Comparison of ENCODE assay signal across 22 cellular contexts in genomic region chr1:37663426-37664000, GRCh38. TPM values are rescaled to one million over a fixed set of nuclear protein-coding genes. Genes with fewer than 3 reads are reported as not detected.
DNase-seq lines count a peak whose midpoint lies in the region; ATAC-seq and TF ChIP-seq lines count a peak whose summit lies in the region.
"Had no signal": no experiment of that assay in that cellular context is flagged by ENCODE, and none has a peak within 500 bp of the region (broad histone marks: within the 10 kb centered on the region; RNA-seq: fewer than 3 reads in every experiment).

No MANE protein-coding gene starts in this region.

- ATAC-seq in GM23338 (peak; percentile 38), WTC11 (peak; percentile 9; the same call in 1 of the 2 replicates), GM19452 (IDR thresholded peaks at IDR 0.05; ENCODE audit: unreplicated experiment) (no peak)
- ATAC-seq in naive thymus-derived CD8-positive, alpha-beta T cell: no peak
- ATAC-seq: CD8-positive, alpha-beta T cell; Right ventricle myocardium inferior had no signal

- H3K27me3 Mint-ChIP-seq in GM23338 (ENCODE audit: insufficient read depth, low read depth, poor library complexity) (peaks cover 16% of the 10 kb centered on the region), WTC11 (ENCODE audit: low read depth) (peaks cover 11% of the 10 kb centered on the region)
- peaks cover 0 to 5% (median 3%) of the 10 kb centered on the region in 5 donors for H3K27me3 Mint-ChIP-seq in naive thymus-derived CD8-positive, alpha-beta T cell

- no peaks in the 10 kb centered on the region for H3K27me3 ChIP-seq in GM23338 (ENCODE audit: insufficient read depth)
- H3K27me3 ChIP-seq: Peyer's patch had no signal

- CTCF ChIA-PET in WTC11 (lab: Charles Lee): interaction anchor here (0.8 to 1.1 kb wide), 3 partner anchors 41 to 61 kb away, joined by 3 to 4 read pairs (median 3); no protein-coding TSS in a partner anchor

- H3K27ac Mint-ChIP-seq in GM23338 (no peak overlapping the region), WTC11 (no peak overlapping the region)
- no peak overlapping the region for H3K27ac Mint-ChIP-seq in naive thymus-derived CD8-positive, alpha-beta T cell
- H3K27ac Mint-ChIP-seq: CD8-positive, alpha-beta T cell had no signal

- H3K27ac ChIP-seq in GM23338 (ENCODE audit: low read depth): no peak overlapping the region
- H3K27ac ChIP-seq: KMS-11, Peyer's patch had no signal

- H3K4me2 ChIP-seq in GM23338: no peak overlapping the region
- H3K4me2 ChIP-seq: KMS-11, SK-N-SH had no signal

- no peaks in the 10 kb centered on the region for H3F3A ChIP-seq in GM23338 (replicated peaks; ENCODE audit: low read depth)

- no peaks in the 10 kb centered on the region for H3K36me3 ChIP-seq in GM23338 (ENCODE audit: insufficient read depth)
- H3K36me3 ChIP-seq: Peyer's patch had no signal

- peaks cover 12% of the 10 kb centered on the region; the same call in 1 of the 2 replicates for H3K4me1 ChIP-seq in GM23338 (ENCODE audit: insufficient read depth)
- H3K4me1 ChIP-seq: Peyer's patch had no signal

- H3K36me3 Mint-ChIP-seq in GM23338 (ENCODE audit: low read depth): no peaks in the 10 kb centered on the region
- no peaks in the 10 kb centered on the region for H3K36me3 Mint-ChIP-seq in WTC11
- no peaks in the 10 kb centered on the region for H3K36me3 Mint-ChIP-seq in naive thymus-derived CD8-positive, alpha-beta T cell
- H3K36me3 Mint-ChIP-seq: CD8-positive, alpha-beta T cell had no signal

- H3K4me3 Mint-ChIP-seq in GM23338 (no peak overlapping the region), WTC11 (no peak overlapping the region)
- no peak overlapping the region for H3K4me3 Mint-ChIP-seq in naive thymus-derived CD8-positive, alpha-beta T cell
- H3K4me3 Mint-ChIP-seq: CD8-positive, alpha-beta T cell had no signal

- intact Hi-C loops in posterior vena cava (cut with DNase I): loop anchor here in 1 of 2 donors (10.0 kb wide), 1 partner anchor 1081 kb away; no protein-coding TSS in a partner anchor

- peaks cover 30% of the 10 kb centered on the region for H3K4me1 Mint-ChIP-seq in GM23338
- peaks cover 16% of the 10 kb centered on the region for H3K4me1 Mint-ChIP-seq in WTC11
- H3K4me1 Mint-ChIP-seq in naive thymus-derived CD8-positive, alpha-beta T cell: no peaks in the 10 kb centered on the region

- H3K9me2 ChIP-seq in GM23338 (ENCODE audit: insufficient read depth): no peaks in the 10 kb centered on the region
- H3K9me2 ChIP-seq: SK-N-SH had no signal

- no peaks in the 10 kb centered on the region for H4K20me1 ChIP-seq in GM23338 (replicated peaks; ENCODE audit: insufficient read depth)

- TF ChIP-seq CTCF in GM23338 (conservative IDR thresholded peaks at IDR 0.05; ENCODE audit: low read depth in 2 of 2) (no peak), WTC11 (IDR thresholded peaks at IDR 0.05) (no peak)

- no peaks in the 10 kb centered on the region for H3K79me2 ChIP-seq in GM23338 (replicated peaks; ENCODE audit: insufficient read depth)

- POLR2A ChIA-PET in WTC11 (lab: Charles Lee): no interaction called here
- POLR2A ChIA-PET in naive thymus-derived CD8-positive, alpha-beta T cell (lab: Charles Lee): no interaction called here

- H2AFZ ChIP-seq in GM23338: peak overlapping the region; percentile 56

- no peak overlapping the region for H3K4me3 ChIP-seq in GM23338
- H3K4me3 ChIP-seq: Peyer's patch had no signal

- H3K9me3 Mint-ChIP-seq in GM23338: no peaks in the 10 kb centered on the region
- no peaks in the 10 kb centered on the region for H3K9me3 Mint-ChIP-seq in WTC11
- H3K9me3 Mint-ChIP-seq in naive thymus-derived CD8-positive, alpha-beta T cell: no peaks in the 10 kb centered on the region
- H3K9me3 Mint-ChIP-seq: CD8-positive, alpha-beta T cell had no signal

- DNase-seq in GM23338 (ENCODE audit: low spot score) (no peak), WTC11 (ENCODE audit: low spot score) (no peak), iPS-NIHi11 (ENCODE audit: low spot score) (peak; percentile 34), posterior vena cava (ENCODE audit: low spot score) (peak; percentile 67), DMS53 (lab: John Stamatoyannopoulos, UW) (no peak), AG20443 (ENCODE audit: low spot score) (no peak)
- no peak for DNase-seq in naive thymus-derived CD8-positive, alpha-beta T cell
- DNase-seq: ACHN; CD8-positive, alpha-beta T cell; DND-41; GF-D8; NCI-H1436 treated with DMSO at 0.1 percent for 48 hours; NCI-H2029 treated with DMSO at 0.1 percent for 48 hours; NCI-H510A; NCI-H774; Peyer's patch; SK-N-SH; T-helper 1 cell had no signal

TF ChIP-seq in GM23338, 12 proteins besides CTCF, POLR2A, EP300 and RAD21 (continues in another document):
- no peak for TF ChIP-seq EZH2 (IDR thresholded peaks at IDR 0.05; ENCODE audit: low read depth, unreplicated experiment)
- TF ChIP-seq ZNF331 (CRISPR knock-in tag; IDR thresholded peaks at IDR 0.05; ENCODE audit: low read depth): no peak
- no peak for TF ChIP-seq NANOG (IDR thresholded peaks at IDR 0.05; ENCODE audit: borderline replicate concordance)
- no peak for TF ChIP-seq JUNB (IDR thresholded peaks at IDR 0.05; ENCODE audit: unreplicated experiment)
- TF ChIP-seq POLR2AphosphoS5 (IDR thresholded peaks at IDR 0.05; ENCODE audit: low read depth): no peak
- TF ChIP-seq STAT1 (IDR thresholded peaks at IDR 0.05; ENCODE audit: unreplicated experiment): no peak
- TF ChIP-seq EZH2phosphoT487 (IDR thresholded peaks at IDR 0.05; ENCODE audit: unreplicated experiment): no peak
- TF ChIP-seq, protein P1, sequence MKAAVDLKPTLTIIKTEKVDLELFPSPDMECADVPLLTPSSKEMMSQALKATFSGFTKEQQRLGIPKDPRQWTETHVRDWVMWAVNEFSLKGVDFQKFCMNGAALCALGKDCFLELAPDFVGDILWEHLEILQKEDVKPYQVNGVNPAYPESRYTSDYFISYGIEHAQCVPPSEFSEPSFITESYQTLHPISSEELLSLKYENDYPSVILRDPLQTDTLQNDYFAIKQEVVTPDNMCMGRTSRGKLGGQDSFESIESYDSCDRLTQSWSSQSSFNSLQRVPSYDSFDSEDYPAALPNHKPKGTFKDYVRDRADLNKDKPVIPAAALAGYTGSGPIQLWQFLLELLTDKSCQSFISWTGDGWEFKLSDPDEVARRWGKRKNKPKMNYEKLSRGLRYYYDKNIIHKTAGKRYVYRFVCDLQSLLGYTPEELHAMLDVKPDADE (IDR thresholded peaks at IDR 0.05): no peak
- TF ChIP-seq CREB1 (CRISPR knock-in tag; IDR thresholded peaks at IDR 0.05; ENCODE audit: low read depth): no peak

TF ChIP-seq in WTC11, 78 proteins besides CTCF, POLR2A, EP300 and RAD21 (continues in another document):
- TF ChIP-seq, protein P2, sequence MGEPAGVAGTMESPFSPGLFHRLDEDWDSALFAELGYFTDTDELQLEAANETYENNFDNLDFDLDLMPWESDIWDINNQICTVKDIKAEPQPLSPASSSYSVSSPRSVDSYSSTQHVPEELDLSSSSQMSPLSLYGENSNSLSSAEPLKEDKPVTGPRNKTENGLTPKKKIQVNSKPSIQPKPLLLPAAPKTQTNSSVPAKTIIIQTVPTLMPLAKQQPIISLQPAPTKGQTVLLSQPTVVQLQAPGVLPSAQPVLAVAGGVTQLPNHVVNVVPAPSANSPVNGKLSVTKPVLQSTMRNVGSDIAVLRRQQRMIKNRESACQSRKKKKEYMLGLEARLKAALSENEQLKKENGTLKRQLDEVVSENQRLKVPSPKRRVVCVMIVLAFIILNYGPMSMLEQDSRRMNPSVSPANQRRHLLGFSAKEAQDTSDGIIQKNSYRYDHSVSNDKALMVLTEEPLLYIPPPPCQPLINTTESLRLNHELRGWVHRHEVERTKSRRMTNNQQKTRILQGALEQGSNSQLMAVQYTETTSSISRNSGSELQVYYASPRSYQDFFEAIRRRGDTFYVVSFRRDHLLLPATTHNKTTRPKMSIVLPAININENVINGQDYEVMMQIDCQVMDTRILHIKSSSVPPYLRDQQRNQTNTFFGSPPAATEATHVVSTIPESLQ (CRISPR knock-in tag; IDR thresholded peaks at IDR 0.05): no peak
- no peak for TF ChIP-seq KAT7 (CRISPR knock-in tag; IDR thresholded peaks at IDR 0.05; ENCODE audit: borderline replicate concordance)
- no peak for TF ChIP-seq SMAD3 (CRISPR knock-in tag; IDR thresholded peaks at IDR 0.05; ENCODE audit: borderline replicate concordance)
- no peak for TF ChIP-seq ZNF232 (CRISPR knock-in tag; IDR thresholded peaks at IDR 0.05)
- TF ChIP-seq, protein P3, sequence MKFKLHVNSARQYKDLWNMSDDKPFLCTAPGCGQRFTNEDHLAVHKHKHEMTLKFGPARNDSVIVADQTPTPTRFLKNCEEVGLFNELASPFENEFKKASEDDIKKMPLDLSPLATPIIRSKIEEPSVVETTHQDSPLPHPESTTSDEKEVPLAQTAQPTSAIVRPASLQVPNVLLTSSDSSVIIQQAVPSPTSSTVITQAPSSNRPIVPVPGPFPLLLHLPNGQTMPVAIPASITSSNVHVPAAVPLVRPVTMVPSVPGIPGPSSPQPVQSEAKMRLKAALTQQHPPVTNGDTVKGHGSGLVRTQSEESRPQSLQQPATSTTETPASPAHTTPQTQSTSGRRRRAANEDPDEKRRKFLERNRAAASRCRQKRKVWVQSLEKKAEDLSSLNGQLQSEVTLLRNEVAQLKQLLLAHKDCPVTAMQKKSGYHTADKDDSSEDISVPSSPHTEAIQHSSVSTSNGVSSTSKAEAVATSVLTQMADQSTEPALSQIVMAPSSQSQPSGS (CRISPR knock-in tag; IDR thresholded peaks at IDR 0.05; ENCODE audit: borderline replicate concordance, low read depth): no peak
- no peak for TF ChIP-seq CBFB (CRISPR knock-in tag; IDR thresholded peaks at IDR 0.05; ENCODE audit: low read depth)
- TF ChIP-seq NR3C1 (CRISPR knock-in tag; conservative IDR thresholded peaks at IDR 0.05; ENCODE audit: low read depth): no peak
- no peak for TF ChIP-seq NFYB (CRISPR knock-in tag; conservative IDR thresholded peaks at IDR 0.05; ENCODE audit: low read depth)

RNA-seq across cellular contexts. Expression of gene CDCA8, which starts 28.8 kb away (rescaled TPM):
- 31.6 and 35.3 TPM in 2 replicates for total RNA-seq in GM23338 (2014; rRNA removed; shearing (Covaris generic))
- polyA plus RNA-seq in GM23338 (2016; fragmentation: Nextera tagmentation; extraction: Ambion mirVana): 37.9 and 38.9 TPM in 2 replicates
- total RNA-seq in WTC11 (2021) (42.1 to 47.7 TPM (median 43.3 TPM) in 3 replicates), posterior vena cava (under 1 TPM; 0.42 to 0.48 TPM)
- 1 to 10 TPM; 1.0 to 1.4 TPM for total RNA-seq in naive thymus-derived CD8-positive, alpha-beta T cell
- polyA plus RNA-seq in naive thymus-derived CD8-positive, alpha-beta T cell: 1 to 10 TPM in 1 of 3 donors, under 1 TPM in 2; 0.40 to 2.0 (median 0.54) TPM

RNA-seq across cellular contexts. Expression of gene RSPO1, which starts 28.8 kb away (rescaled TPM):
- total RNA-seq in GM23338 (2014; rRNA removed; shearing (Covaris generic)): 0.19 TPM in 1 of 2 replicates, not detected in the other
- 0.11 and 0.12 TPM in 2 replicates for polyA plus RNA-seq in GM23338 (2016; fragmentation: Nextera tagmentation; extraction: Ambion mirVana)
- total RNA-seq in WTC11 (2021) (0.11 to 0.16 TPM (median 0.13 TPM) in 3 replicates), posterior vena cava (1 to 10 TPM in 1 of 2 donors, under 1 TPM in 1; 0.60 to 1.2 TPM)
- not detected for total RNA-seq in naive thymus-derived CD8-positive, alpha-beta T cell
- under 1 TPM in 1 of 3 donors, not detected in 2; 0.06 TPM for polyA plus RNA-seq in naive thymus-derived CD8-positive, alpha-beta T cell
- total RNA-seq: CD8-positive, alpha-beta T cell; M059J; Right ventricle myocardium inferior had no signal

Comparison
In these comparisons a context has a peak if more than half of its experiments do, and no peak if none do; other contexts are left out.
1. ATAC-seq: peak in GM23338 (single experiment) and WTC11 (single experiment); none in naive thymus-derived CD8-positive, alpha-beta T cell (0 of 2) and GM19452 (single experiment).
2. DNase-seq: peak in iPS-NIHi11 (single experiment) and posterior vena cava (single experiment); none in GM23338 (single experiment), WTC11 (single experiment), DMS53 (single experiment), naive thymus-derived CD8-positive, alpha-beta T cell (0 of 10) and AG20443 (single experiment).
3. RNA of gene CDCA8, which starts 28.8 kb away (total RNA-seq): 42.1 to 47.7 TPM in WTC11 and 31.6 to 35.3 TPM in GM23338; 1.0 to 1.4 TPM in naive thymus-derived CD8-positive, alpha-beta T cell and 0.42 to 0.48 TPM in posterior vena cava; every median in the first group is over 10 times any median in the second.